In genomic region chr22:32411829-32412592, GRCh38 we compare ENCODE assay signal across 8 cellular contexts. TPM values are rescaled to one million over a fixed set of nuclear protein-coding genes. Genes with fewer than 3 reads are reported as not detected.
DNase-seq lines count a peak whose midpoint lies in the region; ATAC-seq, FAIRE-seq and TF ChIP-seq lines count a peak whose summit lies in the region.

TSS of gene RTCB (minus strand) at chr22:32412247. CDS start at chr22:32412156, 91 bp downstream.

- TF ChIP-seq POLR2A in GM12891 (IDR thresholded peaks at IDR 0.05; ENCODE audit: low read depth, low read length): peak; percentile 70

- H3K4me3 ChIP-seq in skin epidermis: peak within 1 kb of the TSS; percentile 62 to 96 (median 92)

- H3K27ac ChIP-seq in caudate nucleus (ENCODE audit: low read depth, low read length): peak within 1 kb of the TSS; percentile 12
- H3K27ac ChIP-seq in skin epidermis: peak within 1 kb of the TSS; percentile 29 to 95 (median 88)

- peak; percentile 94 for FAIRE-seq in GM12891 (lab: Jason Lieb, UNC)

- DNase-seq in GM12891 (ENCODE audit: insufficient read length, low spot score): peak; percentile 61
- peak; percentile 55 for DNase-seq in NCI-H345 treated with DMSO at 0.1 percent for 48 hours (lab: John Stamatoyannopoulos, UW; ENCODE audit: unreplicated experiment)
- peak; percentile 85 for DNase-seq in activated CD4-positive, CD25-positive, alpha-beta regulatory T cell treated with anti-CD3 and anti-CD28 coated beads, Interleukin-2, amount 50 U/mL, for 16 hours (ENCODE audit: low read depth, low spot score)
- DNase-seq in caudate nucleus (lab: John Stamatoyannopoulos, UW): peak in 60 of 61 donors; percentile 21 to 93 (median 82)
- peak; percentile 87 for DNase-seq in iPS-NIHi7 (ENCODE audit: extremely low spot score)

- ATAC-seq in HG02981 (IDR thresholded peaks at IDR 0.05; ENCODE audit: unreplicated experiment) (peak; percentile 56), GM21447 (IDR thresholded peaks at IDR 0.05; ENCODE audit: unreplicated experiment) (no peak)

TF ChIP-seq in GM12891, 5 proteins besides CTCF, POLR2A, EP300 and RAD21:
- TF ChIP-seq POU2F2 (IDR thresholded peaks at IDR 0.05; ENCODE audit: low read depth, low read length) (peak; percentile 66; the same call in 1 of the 2 replicates), SPI1 (IDR thresholded peaks at IDR 0.05; ENCODE audit: low read depth, low read length) (no peak), POLR2AphosphoS5 (IDR thresholded peaks at IDR 0.05; ENCODE audit: low read depth, low read length) (peak; percentile 61; the same call in 1 of the 2 replicates), TAF1 (IDR thresholded peaks at IDR 0.05; ENCODE audit: low read depth, low read length) (peak; percentile 83)

RNA-seq across cellular contexts. Expression of gene RTCB, which starts in this region (rescaled TPM):
- 84.4 TPM for polyA plus RNA-seq in GM12891 (2012; ENCODE audit: low read depth, missing spikeins)
